ENCODE assay signal across 8 cellular contexts in genomic region chr2:85504434-85505261, GRCh38.
A peak's percentile ranks its signal among the peaks of the same experiment; 100 is the strongest.
DNase-seq lines count a peak whose midpoint lies in the region.

No MANE protein-coding gene starts in this region.

- H3K9me3 ChIP-seq in duodenal mucosa (ENCODE audit: control insufficient read depth in 1 of 2, low read length in 2 of 2) = no peaks in the 10 kb centered on the region

- peak overlapping the region; percentile 5 for H3K27ac ChIP-seq in duodenal mucosa (ENCODE audit: low read depth, low read length)

- H3K36me3 ChIP-seq in duodenal mucosa (ENCODE audit: control insufficient read depth in 1 of 2, insufficient read depth in 2 of 2, low read length in 2 of 2) = no peaks in the 10 kb centered on the region

- H3K4me1 ChIP-seq in duodenal mucosa (ENCODE audit: control insufficient read depth in 1 of 2, insufficient read depth in 2 of 2, low read length in 2 of 2) = peaks cover 33 to 45% of the 10 kb centered on the region in 2 donors

- H3K9ac ChIP-seq in duodenal mucosa (ENCODE audit: low read depth in 1 of 2, low read length in 2 of 2) = no peak overlapping the region

- peak; percentile 98 for DNase-seq in EL
- peak; percentile 96 for DNase-seq in NCI-H446 treated with DMSO at 0.1 percent for 48 hours (lab: John Stamatoyannopoulos, UW)
- peak; percentile 6 for DNase-seq in pons (ENCODE audit: low spot score)
- no peak for DNase-seq in activated CD8-positive, alpha-beta memory T cell treated with anti-CD3 and anti-CD28 coated beads for 24 hours
- DNase-seq in T-helper 1 cell = no peak
- no peak for DNase-seq in germinal center (ENCODE audit: low spot score)
- DNase-seq in SKM-1 treated with dmso at 0.1 percent for 144 hours (lab: John Stamatoyannopoulos, UW; ENCODE audit: unreplicated experiment) = no peak

- H3K27me3 ChIP-seq in duodenal mucosa (ENCODE audit: control insufficient read depth in 1 of 2, insufficient read depth in 2 of 2, low read length in 2 of 2) = no peaks in the 10 kb centered on the region

- H3K4me3 ChIP-seq in duodenal mucosa (ENCODE audit: low read depth in 1 of 2, low read length in 2 of 2) = no peak overlapping the region

Comparison
In these comparisons a context has a peak if more than half of its experiments do, and no peak if none do; other contexts are left out.
1. DNase-seq: peak in EL (single experiment), NCI-H446 treated with DMSO at 0.1 percent for 48 hours (single experiment) and pons (single experiment); none in activated CD8-positive, alpha-beta memory T cell treated with anti-CD3 and anti-CD28 coated beads for 24 hours (single experiment), T-helper 1 cell (0 of 5), germinal center (single experiment) and SKM-1 treated with dmso at 0.1 percent for 144 hours (single experiment).